13 cellular contexts compared by ENCODE assay signal in the genomic region with DNA sequence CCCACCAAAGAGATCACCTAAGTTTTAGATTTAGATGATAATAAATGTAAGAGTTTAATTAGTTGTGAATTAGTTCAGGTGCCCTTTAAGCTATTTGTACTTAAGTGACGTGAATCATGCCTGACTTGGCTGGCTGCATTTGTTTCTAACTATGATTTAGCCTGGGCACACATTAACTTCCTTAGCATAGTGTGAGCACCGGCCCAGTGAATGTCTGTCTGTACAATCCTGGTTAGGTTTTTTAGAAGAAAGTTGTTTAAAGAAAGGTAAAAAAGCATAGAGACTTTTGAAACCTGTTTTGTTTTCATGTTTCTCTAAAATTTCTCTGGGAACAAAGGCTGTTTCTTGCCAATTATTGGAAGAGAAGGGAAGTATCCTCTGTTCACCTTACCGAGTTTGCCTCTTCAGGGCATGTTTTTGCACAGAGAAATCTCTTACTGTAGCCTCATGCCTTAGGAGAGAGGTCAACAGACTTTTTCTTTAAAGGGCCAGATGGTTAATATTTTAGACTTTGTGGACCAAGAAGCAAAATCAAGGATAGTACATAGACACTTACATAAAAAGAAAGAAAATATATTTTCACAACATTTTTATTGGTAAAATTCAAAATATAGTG. TPM values are rescaled to one million over a fixed set of nuclear protein-coding genes. Genes with fewer than 3 reads are reported as not detected.
DNase-seq lines count a peak whose midpoint lies in the region; ATAC-seq, FAIRE-seq and TF ChIP-seq lines count a peak whose summit lies in the region.
"Had no signal": no experiment of that assay in that cellular context is flagged by ENCODE, and none has a peak within 500 bp of the region (broad histone marks: within the 10 kb centered on the region; RNA-seq: fewer than 3 reads in every experiment).

No MANE protein-coding gene starts in this region.

- no peaks in the 10 kb centered on the region for H3K27me3 Mint-ChIP-seq in Calu3 (ENCODE audit: unreplicated experiment)
- peaks cover 15% of the 10 kb centered on the region for H3K27me3 Mint-ChIP-seq in astrocyte (ENCODE audit: low read depth, unreplicated experiment)

- DNase-seq in Calu3 (peak; percentile 15), astrocyte (ENCODE audit: low read depth) (peak; percentile 40), hepatocyte (ENCODE audit: low spot score) (peak; percentile 37), renal cortical epithelial cell (ENCODE audit: low read depth) (peak; percentile 94), SW480 (ENCODE audit: low spot score) (no peak)
- DNase-seq in stimulated activated CD4-positive, alpha-beta T cell treated with anti-CD3 and anti-CD28 coated beads, Interleukin-15, amount 100 ng/mL, for 24 hours, result no peak
- DNase-seq in activated CD4-positive, CD25-positive, alpha-beta regulatory T cell (lab: John Stamatoyannopoulos, UW), result no peak
- DNase-seq: CD4-positive, alpha-beta T cell; Karpas-422; NCI-H526; T1000 had no signal

- H3K27ac Mint-ChIP-seq in Calu3 (ENCODE audit: unreplicated experiment) (peak overlapping the region; percentile 75), astrocyte (ENCODE audit: unreplicated experiment) (no peak overlapping the region)
- H3K27ac Mint-ChIP-seq: CD4-positive, alpha-beta T cell had no signal

- H3K4me3 Mint-ChIP-seq in Calu3 (ENCODE audit: low read depth, unreplicated experiment) (peak overlapping the region; percentile 30), astrocyte (ENCODE audit: unreplicated experiment) (no peak overlapping the region)
- H3K4me3 Mint-ChIP-seq: CD4-positive, alpha-beta T cell had no signal

- H2AFZ ChIP-seq in astrocyte (ENCODE audit: low read depth, low read length), result no peak overlapping the region
- H2AFZ ChIP-seq in hepatocyte, result no peak overlapping the region

- no peak for TF ChIP-seq CTCF in Calu3 (IDR thresholded peaks at IDR 0.05; ENCODE audit: unreplicated experiment)
- TF ChIP-seq CTCF in astrocyte (IDR thresholded peaks at IDR 0.05; ENCODE audit: insufficient read depth, low read depth, low read length), result no peak
- no peak for TF ChIP-seq CTCF in hepatocyte (IDR thresholded peaks at IDR 0.05; ENCODE audit: poor library complexity)

- FAIRE-seq in astrocyte (lab: Jason Lieb, UNC), result no peak

- WGBS in hepatocyte (ENCODE audit: low lambda C conversion rate, missing lambda C conversion rate), result 40% methylated on average over 3 of the region's 3 CpGs

- peaks cover 15% of the 10 kb centered on the region for H3K4me1 ChIP-seq in astrocyte (ENCODE audit: insufficient read depth, low read length)
- H3K4me1 ChIP-seq in hepatocyte (ENCODE audit: insufficient read depth), result no peaks in the 10 kb centered on the region

- H3K79me2 ChIP-seq in astrocyte (ENCODE audit: insufficient read depth, low read length), result no peaks in the 10 kb centered on the region
- H3K79me2 ChIP-seq in hepatocyte, result no peaks in the 10 kb centered on the region

- no peak overlapping the region for H3K9ac ChIP-seq in astrocyte (ENCODE audit: low read length)

- H3K27me3 ChIP-seq in astrocyte (ENCODE audit: insufficient read depth, low read length), result no peaks in the 10 kb centered on the region
- H3K27me3 ChIP-seq in hepatocyte, result no peaks in the 10 kb centered on the region

- TSS peak; percentile 78 for BruUV-seq in Calu3 (replicated peaks; lab: Mats Ljungman, UMichigan)

- no peaks in the 10 kb centered on the region for H3K9me3 Mint-ChIP-seq in Calu3 (ENCODE audit: low read depth, unreplicated experiment)
- H3K9me3 Mint-ChIP-seq in astrocyte (ENCODE audit: unreplicated experiment), result no peaks in the 10 kb centered on the region
- H3K9me3 Mint-ChIP-seq: CD4-positive, alpha-beta T cell had no signal

- H3K4me3 ChIP-seq in astrocyte (ENCODE audit: insufficient read depth, low read depth, low read length) (no peak overlapping the region), hepatocyte (no peak overlapping the region)

- intact Hi-C loops in Calu3 (cut with micrococcal nuclease; ENCODE audit: unreplicated experiment), result no loop called here

- H4K20me1 ChIP-seq in astrocyte (ENCODE audit: insufficient read depth, low read length) (no peaks in the 10 kb centered on the region), hepatocyte (ENCODE audit: insufficient read depth, poor library complexity, severe bottlenecking) (no peaks in the 10 kb centered on the region)

- CTCF ChIA-PET in Calu3 (lab: Charles Lee), result interaction anchor here (0.6 to 1.1 kb wide), 3 partner anchors 24 to 1194 kb away, joined by 3 to 4 read pairs (median 3); no protein-coding TSS in a partner anchor

- H3K9me3 ChIP-seq in astrocyte (ENCODE audit: insufficient read depth, low read depth, low read length) (no peaks in the 10 kb centered on the region), hepatocyte (ENCODE audit: low read depth) (no peaks in the 10 kb centered on the region)

- H3K4me2 ChIP-seq in astrocyte (ENCODE audit: low read length) (peak overlapping the region; percentile 3), hepatocyte (no peak overlapping the region)

- H3K4me1 Mint-ChIP-seq in Calu3 (ENCODE audit: low read depth, unreplicated experiment), result peaks cover 35% of the 10 kb centered on the region
- peaks cover 5% of the 10 kb centered on the region for H3K4me1 Mint-ChIP-seq in astrocyte (ENCODE audit: low read depth, unreplicated experiment)

- no peaks in the 10 kb centered on the region for H3K9me2 ChIP-seq in hepatocyte (replicated peaks; ENCODE audit: insufficient read depth)

- no peaks in the 10 kb centered on the region for H3K36me3 ChIP-seq in astrocyte (ENCODE audit: insufficient read depth, low read length)
- no peaks in the 10 kb centered on the region for H3K36me3 ChIP-seq in hepatocyte (replicated peaks; ENCODE audit: insufficient read depth, low read depth)

- ATAC-seq in GM21576 (IDR thresholded peaks at IDR 0.05; ENCODE audit: unreplicated experiment), result no peak
- ATAC-seq: sciatic nerve had no signal

- peaks cover 7% of the 10 kb centered on the region for H3K36me3 Mint-ChIP-seq in Calu3 (ENCODE audit: insufficient read depth, unreplicated experiment)
- no peaks in the 10 kb centered on the region for H3K36me3 Mint-ChIP-seq in astrocyte (ENCODE audit: low read depth, unreplicated experiment)

- no peak overlapping the region for H3K27ac ChIP-seq in astrocyte (ENCODE audit: low read depth, low read length)
- H3K27ac ChIP-seq in hepatocyte, result peak overlapping the region; percentile 35

RNA-seq across cellular contexts. Expression of gene MET, which starts 42.9 kb away (rescaled TPM):
- total RNA-seq in Calu3 (2022) (242 and 249 TPM in 2 replicates), astrocyte (7.9 and 8.2 TPM in 2 replicates), hepatocyte (29.3 and 35.7 TPM in 2 replicates), renal cortical epithelial cell (217 and 255 TPM in 2 replicates)
- polyA plus RNA-seq in hepatocyte, result 6.5 and 12.7 TPM in 2 replicates

Comparison
In these comparisons a context has a peak if more than half of its experiments do, and no peak if none do; other contexts are left out.
1. DNase-seq: peak in Calu3 (single experiment), astrocyte (single experiment), hepatocyte (single experiment) and renal cortical epithelial cell (single experiment); none in stimulated activated CD4-positive, alpha-beta T cell treated with anti-CD3 and anti-CD28 coated beads, Interleukin-15, amount 100 ng/mL, for 24 hours (single experiment), activated CD4-positive, CD25-positive, alpha-beta regulatory T cell (0 of 4) and SW480 (single experiment).